1 cellular context compared by ENCODE assay signal in genomic region chr10:29648983-29649268, GRCh38.
TF ChIP-seq lines count a peak whose summit lies in the region.

No MANE protein-coding gene starts in this region.

TF ChIP-seq in HEK293, 187 proteins besides CTCF, POLR2A, EP300 and RAD21 (continued from another document):
- TF ChIP-seq INSM2 (tag by site-specific recombination; IDR thresholded peaks at IDR 0.05): 0 out of 2 replicates have a peak, but pooled peaks have one; percentile 26
- TF ChIP-seq ZNF19 (tag by site-specific recombination; IDR thresholded peaks at IDR 0.05; ENCODE audit: low read depth): no peak
- 0 out of 2 replicates have a peak, but pooled peaks have one; percentile 15 for TF ChIP-seq ZNF629 (tag by site-specific recombination; IDR thresholded peaks at IDR 0.05)
- TF ChIP-seq ZNF266 (tag by site-specific recombination; IDR thresholded peaks at IDR 0.05; ENCODE audit: low read depth): no peak
- no peak for TF ChIP-seq BCL11B (tag by site-specific recombination; IDR thresholded peaks at IDR 0.05; ENCODE audit: low read depth)
- TF ChIP-seq ZNF692 (tag by site-specific recombination; IDR thresholded peaks at IDR 0.05): 0 out of 2 replicates have a peak, but pooled peaks have one; percentile 23
- TF ChIP-seq OSR2 (tag by site-specific recombination; IDR thresholded peaks at IDR 0.05): peak; percentile 82
- TF ChIP-seq SP7 (tag by site-specific recombination; IDR thresholded peaks at IDR 0.05): peak; percentile 76
